9 cellular contexts compared by ENCODE assay signal in genomic region chr4:57233391-57233790, GRCh38.
A peak's percentile ranks its signal among the peaks of the same experiment; 100 is the strongest.
DNase-seq lines count a peak whose midpoint lies in the region; ATAC-seq and TF ChIP-seq lines count a peak whose summit lies in the region.
"Had no signal": no experiment of that assay in that cellular context is flagged by ENCODE, and none has a peak within 500 bp of the region (broad histone marks: within the 10 kb centered on the region; RNA-seq: fewer than 3 reads in every experiment).

No MANE protein-coding gene starts in this region.

- H3K9ac ChIP-seq in GM23248, result no peak overlapping the region
- no peak overlapping the region for H3K9ac ChIP-seq in SK-N-SH

- H3K27me3 ChIP-seq in GM23248 (replicated peaks; ENCODE audit: insufficient read depth) (peaks cover 10% of the 10 kb centered on the region; the same call in 1 of the 2 replicates), SK-N-SH (ENCODE audit: insufficient read depth) (no peaks in the 10 kb centered on the region)

- H3K9me3 ChIP-seq in GM23248 (ENCODE audit: low read depth) (no peaks in the 10 kb centered on the region), SK-N-SH (no peaks in the 10 kb centered on the region)
- H3K9me3 ChIP-seq: Caco-2 had no signal

- H3K4me2 ChIP-seq in GM23248 (ENCODE audit: unreplicated experiment) (no peak overlapping the region), SK-N-SH (peak overlapping the region; percentile 48)

- TF ChIP-seq EP300 in SK-N-SH (IDR thresholded peaks at IDR 0.05; ENCODE audit: borderline replicate concordance in 1 of 2, low read depth in 1 of 2, low read length in 1 of 2), result no peak

- H3K36me3 ChIP-seq in GM23248 (ENCODE audit: low read depth), result no peaks in the 10 kb centered on the region
- H3K36me3 ChIP-seq in SK-N-SH (replicated peaks in 1 of 2; ENCODE audit: control insufficient read depth in 1 of 2, insufficient read depth in 2 of 2, low read length in 1 of 2), result no peaks in the 10 kb centered on the region

- in situ Hi-C loops in GM23248 (cut with MboI), result no loop called here

- CTCF ChIA-PET in SK-N-SH (lab: Yijun Ruan, JAX), result no interaction called here

- no peak for TF ChIP-seq RAD21 in SK-N-SH (IDR thresholded peaks at IDR 0.05; ENCODE audit: low read length)

- peaks cover 10% of the 10 kb centered on the region for H3K4me1 ChIP-seq in GM23248 (ENCODE audit: insufficient read depth)
- peaks cover 0 to 3% of the 10 kb centered on the region in 2 experiments; a peak in 1 of 4 replicates for H3K4me1 ChIP-seq in SK-N-SH (ENCODE audit: control insufficient read depth in 1 of 2, insufficient read depth in 2 of 2, low read depth in 1 of 2, low read length in 1 of 2)
- H3K4me1 ChIP-seq: Caco-2 had no signal

- H3K9me2 ChIP-seq in GM23248 (ENCODE audit: insufficient read depth), result no peaks in the 10 kb centered on the region
- H3K9me2 ChIP-seq in SK-N-SH, result no peaks in the 10 kb centered on the region

- H3K27ac ChIP-seq in GM23248 (no peak overlapping the region), SK-N-SH (ENCODE audit: low read depth in 2 of 2, low read length in 1 of 2) (peak overlapping the region in 1 of 2 experiments; percentile 34; a peak in 1 of 4 replicates)

- H2AFZ ChIP-seq in GM23248 (0 out of 2 replicates have a peak overlapping the region, but pooled peaks have one; percentile 16), SK-N-SH (ENCODE audit: low read depth) (0 out of 2 replicates have a peak overlapping the region, but pooled peaks have one; percentile 49)

- POLR2A ChIA-PET in SK-N-SH (lab: Yijun Ruan, JAX), result no interaction called here

- H3F3A ChIP-seq in GM23248 (ENCODE audit: insufficient read depth), result no peaks in the 10 kb centered on the region; the same call in 1 of the 2 replicates
- no peaks in the 10 kb centered on the region for H3F3A ChIP-seq in SK-N-SH (replicated peaks; ENCODE audit: insufficient read depth)

- H3K79me2 ChIP-seq in GM23248 (ENCODE audit: insufficient read depth) (no peaks in the 10 kb centered on the region), SK-N-SH (ENCODE audit: insufficient read depth) (no peaks in the 10 kb centered on the region)

- TF ChIP-seq CTCF in SK-N-SH (IDR thresholded peaks at IDR 0.05), result no peak

- 11 to 14% methylated on average over 4 of the region's 4 CpGs for WGBS in GM23248 (ENCODE audit: low coverage in 1 of 2, low lambda C conversion rate in 2 of 2, missing lambda C conversion rate in 2 of 2), 2 experiments
- WGBS in SK-N-SH (ENCODE audit: low lambda C conversion rate), result 17% methylated on average over 4 of the region's 4 CpGs

- ATAC-seq in HG02623 (IDR thresholded peaks at IDR 0.05; ENCODE audit: unreplicated experiment), result no peak
- ATAC-seq: stimulated activated naive CD8-positive, alpha-beta T cell treated with anti-CD3 and anti-CD28 coated beads, Interleukin-15, amount 100 ng/mL, for 72 hours had no signal

- DNase-seq in GM23248, result peak; percentile 63
- peak; percentile 9 for DNase-seq in SK-N-SH
- DNase-seq in fibroblast of peridontal ligament (ENCODE audit: extremely low read depth), result peak; percentile 20
- DNase-seq in renal cortical epithelial cell (ENCODE audit: low read depth), result peak; percentile 61
- no peak for DNase-seq in DMS79 (lab: John Stamatoyannopoulos, UW)
- DNase-seq in cerebellum (ENCODE audit: low spot score), result no peak
- DNase-seq: Caco-2; stimulated activated naive CD8-positive, alpha-beta T cell treated with anti-CD3 and anti-CD28 coated beads, Interleukin-15, amount 100 ng/mL, for 72 hours had no signal

- H4K20me1 ChIP-seq in GM23248 (ENCODE audit: insufficient read depth) (no peaks in the 10 kb centered on the region), SK-N-SH (ENCODE audit: insufficient read depth) (no peaks in the 10 kb centered on the region)

- H3K4me3 ChIP-seq in GM23248 (no peak overlapping the region), SK-N-SH (ENCODE audit: low read depth in 2 of 2, low read length in 1 of 2) (no peak overlapping the region)

TF ChIP-seq in SK-N-SH, 30 proteins besides CTCF, POLR2A, EP300 and RAD21:
- TF ChIP-seq RXRA (IDR thresholded peaks at IDR 0.05; ENCODE audit: borderline replicate concordance, low read depth), result no peak
- no peak for TF ChIP-seq JUND (IDR thresholded peaks at IDR 0.05)
- no peak for TF ChIP-seq RCOR1 (IDR thresholded peaks at IDR 0.05; ENCODE audit: low read length)
- TF ChIP-seq USF1 (IDR thresholded peaks at IDR 0.05; ENCODE audit: borderline replicate concordance, low read depth), result no peak

Comparison
In these comparisons a context has a peak if more than half of its experiments do, and no peak if none do; other contexts are left out.
1. DNase-seq: peak in GM23248 (single experiment), SK-N-SH (single experiment), fibroblast of peridontal ligament (single experiment) and renal cortical epithelial cell (single experiment); none in DMS79 (single experiment) and cerebellum (single experiment).